In the genomic region with DNA sequence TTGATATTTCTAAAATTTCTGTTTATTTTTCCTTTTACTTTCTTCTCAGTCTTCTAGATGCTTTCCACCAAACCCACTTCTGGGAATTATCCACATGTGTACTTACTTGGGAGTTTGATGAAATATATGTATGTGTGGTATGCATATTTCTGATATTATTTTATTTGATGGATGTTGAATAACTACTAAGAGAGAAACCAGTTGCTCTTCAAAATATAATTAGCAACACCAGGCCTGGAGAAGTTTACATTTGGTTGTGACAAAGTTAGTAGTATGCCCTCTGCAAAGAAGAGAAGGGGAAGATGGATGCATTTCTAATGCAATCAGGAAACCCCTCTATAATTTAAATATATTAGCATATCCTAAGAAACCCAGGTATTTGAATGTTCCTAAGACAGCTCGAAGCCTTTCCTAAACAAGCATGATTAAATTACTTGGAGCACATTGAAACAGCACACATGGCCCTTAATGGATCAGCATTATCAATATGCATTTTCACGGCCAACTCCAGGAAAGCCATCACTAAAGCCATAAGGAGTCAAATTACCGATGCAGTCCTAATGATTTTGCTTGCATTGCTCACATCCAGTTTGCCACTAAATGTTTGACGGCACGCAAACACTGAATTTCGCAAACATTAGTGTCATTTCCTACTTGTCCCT, we compare ENCODE assay signal across 22 cellular contexts.
"Had no signal": no experiment of that assay in that cellular context is flagged by ENCODE, and none has a peak within 500 bp of the region (broad histone marks: within the 10 kb centered on the region; RNA-seq: fewer than 3 reads in every experiment).

No MANE protein-coding gene starts in this region.

- H3K27me3 ChIP-seq: dorsolateral prefrontal cortex, neural progenitor cell, upper lobe of left lung had no signal

- H3K4me1 Mint-ChIP-seq: activated CD8-positive, alpha-beta memory T cell treated with anti-CD3 and anti-CD28 coated beads, Interleukin-2, amount 10 ng/mL, durations not matched to agents 7 days and 5 days; activated T-helper 17 cell treated with anti-CD3 and anti-CD28 coated beads, Interleukin-2, amount 50 U/mL, for 72 hours had no signal

- H3K4me3 ChIP-seq: dorsolateral prefrontal cortex, left ventricle myocardium inferior, neural progenitor cell, upper lobe of left lung had no signal

- DNase-seq: activated CD4-positive, alpha-beta T cell treated with anti-CD3 and anti-CD28 coated beads, Interleukin-2, amount 10 ng/mL, durations not matched to agents 7 days and 5 days; activated CD4-positive, CD25-positive, alpha-beta regulatory T cell; activated CD8-positive, alpha-beta memory T cell treated with anti-CD3 and anti-CD28 coated beads, Interleukin-2, amount 10 ng/mL, durations not matched to agents 7 days and 5 days; activated CD8-positive, alpha-beta T cell treated with anti-CD3 and anti-CD28 coated beads for 36 hours; activated T-cell treated with anti-CD3 and anti-CD28 coated beads for 4 hours; central memory CD4-positive, alpha-beta T cell; dorsolateral prefrontal cortex; effector memory CD8-positive, alpha-beta T cell; kidney glomerular epithelial cell; left ventricle myocardium inferior; naive thymus-derived CD4-positive, alpha-beta T cell; right cardiac atrium; stimulated activated CD4-positive, alpha-beta T cell treated with anti-CD3 and anti-CD28 coated beads, Interleukin-12 subunit alpha, Interleukin-12 subunit beta, amount 100 ng/mL, for 4 hours; stimulated activated CD4-positive, alpha-beta T cell treated with anti-CD3 and anti-CD28 coated beads, Interleukin-4, amount 100 ng/mL, for 4 hours; stimulated activated naive CD8-positive, alpha-beta T cell treated with anti-CD3 and anti-CD28 coated beads, Interleukin-15, Interleukin-2, amounts not matched to agents 100 U/mL and 50 U/mL, for 24 hours; T-helper 9 cell; upper lobe of left lung had no signal

- H3K4me3 Mint-ChIP-seq: activated CD4-positive, alpha-beta T cell treated with anti-CD3 and anti-CD28 coated beads, Interleukin-2, amount 10 ng/mL, durations not matched to agents 7 days and 5 days; activated CD8-positive, alpha-beta memory T cell treated with anti-CD3 and anti-CD28 coated beads, Interleukin-2, amount 10 ng/mL, durations not matched to agents 7 days and 5 days; activated CD8-positive, alpha-beta T cell treated with anti-CD3 and anti-CD28 coated beads for 36 hours; activated T-helper 17 cell treated with anti-CD3 and anti-CD28 coated beads, Interleukin-2, amount 50 U/mL, for 72 hours; effector memory CD8-positive, alpha-beta T cell; naive thymus-derived CD4-positive, alpha-beta T cell; neural progenitor cell had no signal

- ATAC-seq: activated CD8-positive, alpha-beta memory T cell treated with anti-CD3 and anti-CD28 coated beads, Interleukin-2, amount 10 ng/mL, durations not matched to agents 7 days and 5 days; activated CD8-positive, alpha-beta T cell treated with anti-CD3 and anti-CD28 coated beads for 36 hours; activated naive CD4-positive, alpha-beta T cell treated with anti-CD3 and anti-CD28 coated beads, Interleukin-2, amount 50 U/mL, for 72 hours; activated T-helper 17 cell treated with anti-CD3 and anti-CD28 coated beads, Interleukin-2, amount 50 U/mL, for 72 hours; effector memory CD8-positive, alpha-beta T cell; esophagus mucosa; naive thymus-derived CD4-positive, alpha-beta T cell; right cardiac atrium; stimulated activated naive CD8-positive, alpha-beta T cell treated with anti-CD3 and anti-CD28 coated beads, Interleukin-15, Interleukin-2, amounts not matched to agents 100 U/mL and 50 U/mL, for 24 hours had no signal

- H3K36me3 Mint-ChIP-seq: activated CD8-positive, alpha-beta memory T cell treated with anti-CD3 and anti-CD28 coated beads, Interleukin-2, amount 10 ng/mL, durations not matched to agents 7 days and 5 days had no signal

- H3K27ac ChIP-seq: dorsolateral prefrontal cortex, left ventricle myocardium inferior, neural progenitor cell, parathyroid adenoma, upper lobe of left lung had no signal

- H3K36me3 ChIP-seq: left ventricle myocardium inferior, neural progenitor cell, upper lobe of left lung had no signal

- H3K9me3 Mint-ChIP-seq: effector memory CD8-positive, alpha-beta T cell had no signal

- H3K4me1 ChIP-seq: left ventricle myocardium inferior, neural progenitor cell, parathyroid adenoma had no signal

- H3K27ac Mint-ChIP-seq: activated CD4-positive, alpha-beta T cell treated with anti-CD3 and anti-CD28 coated beads, Interleukin-2, amount 10 ng/mL, durations not matched to agents 7 days and 5 days; activated CD8-positive, alpha-beta memory T cell treated with anti-CD3 and anti-CD28 coated beads, Interleukin-2, amount 10 ng/mL, durations not matched to agents 7 days and 5 days; activated CD8-positive, alpha-beta T cell treated with anti-CD3 and anti-CD28 coated beads for 36 hours; activated naive CD4-positive, alpha-beta T cell treated with anti-CD3 and anti-CD28 coated beads, Interleukin-2, amount 50 U/mL, for 72 hours; activated T-helper 17 cell treated with anti-CD3 and anti-CD28 coated beads, Interleukin-2, amount 50 U/mL, for 72 hours; effector memory CD8-positive, alpha-beta T cell; naive thymus-derived CD4-positive, alpha-beta T cell; neural progenitor cell had no signal

- H3K27me3 Mint-ChIP-seq: activated CD4-positive, alpha-beta T cell treated with anti-CD3 and anti-CD28 coated beads, Interleukin-2, amount 10 ng/mL, durations not matched to agents 7 days and 5 days; activated CD8-positive, alpha-beta memory T cell treated with anti-CD3 and anti-CD28 coated beads, Interleukin-2, amount 10 ng/mL, durations not matched to agents 7 days and 5 days; activated CD8-positive, alpha-beta T cell treated with anti-CD3 and anti-CD28 coated beads for 36 hours; activated T-helper 17 cell treated with anti-CD3 and anti-CD28 coated beads, Interleukin-2, amount 50 U/mL, for 72 hours; effector memory CD8-positive, alpha-beta T cell; naive thymus-derived CD4-positive, alpha-beta T cell had no signal

- H3K9me3 ChIP-seq: upper lobe of left lung had no signal
